In the genomic region with DNA sequence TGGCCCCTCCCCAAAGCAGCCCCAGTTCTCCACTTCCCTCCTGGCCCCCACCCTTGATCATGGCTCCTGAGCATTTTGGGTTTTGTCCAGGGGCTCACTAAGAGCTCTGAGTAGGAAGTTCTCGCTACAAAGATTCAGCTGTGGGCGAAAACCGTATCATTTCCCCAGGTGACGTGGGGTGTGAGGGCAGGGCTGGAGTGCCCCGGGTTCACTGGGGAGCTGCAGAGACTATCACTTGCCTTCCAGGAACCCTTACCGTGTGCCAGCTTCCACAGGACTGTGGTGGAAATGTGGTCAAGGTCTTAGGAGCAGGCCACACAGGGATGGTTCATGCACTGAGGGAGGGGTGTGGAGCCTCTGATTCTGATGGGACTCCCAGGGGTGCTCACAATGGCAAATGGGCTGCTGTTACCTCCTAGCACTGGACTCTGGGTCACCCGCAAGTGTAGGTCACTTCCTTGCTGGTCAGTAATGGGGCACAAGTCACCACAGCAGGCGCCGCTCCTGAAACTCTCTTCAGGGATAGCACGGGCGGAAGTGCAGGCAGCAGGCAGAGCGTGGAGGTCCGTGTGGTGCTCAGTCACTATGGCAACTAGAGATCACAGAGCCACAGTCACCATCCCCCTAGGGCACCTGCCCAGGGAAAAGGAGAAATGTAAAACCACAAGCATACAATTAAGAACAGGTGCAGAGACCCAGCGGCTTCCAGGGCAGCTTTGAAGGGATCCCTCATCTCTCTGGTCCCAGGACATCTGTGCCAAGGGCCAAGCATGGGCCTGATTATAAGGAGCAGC, we compare ENCODE assay signal across 8 cellular contexts. TPM values are rescaled to one million over a fixed set of nuclear protein-coding genes. Genes with fewer than 3 reads are reported as not detected.
A peak's percentile ranks its signal among the peaks of the same experiment; 100 is the strongest.
DNase-seq lines count a peak whose midpoint lies in the region; ATAC-seq and TF ChIP-seq lines count a peak whose summit lies in the region.

No MANE protein-coding gene starts in this region.

- no peaks in the 10 kb centered on the region for H3K27me3 ChIP-seq in testis
- H3K27me3 ChIP-seq in tibial nerve: no peaks in the 10 kb centered on the region

- no peak for TF ChIP-seq EP300 in tibial nerve (IDR thresholded peaks at IDR 0.05)

- DNase-seq in activated CD8-positive, alpha-beta memory T cell treated with anti-CD3 and anti-CD28 coated beads, Interleukin-2, amount 50 U/mL, for 1 hour (ENCODE audit: extremely low read depth): peak; percentile 30
- no peak for DNase-seq in activated CD8-positive, alpha-beta memory T cell treated with anti-CD3 and anti-CD28 coated beads, Interleukin-2, amount 50 U/mL, for 4 hours
- peak; percentile 97 for DNase-seq in NCI-H748 (lab: John Stamatoyannopoulos, UW; ENCODE audit: unreplicated experiment)
- DNase-seq in effector CD8-positive, alpha-beta T cell (lab: John Stamatoyannopoulos, UW): peak; percentile 26
- no peak for DNase-seq in testis
- no peak for DNase-seq in tibial nerve (ENCODE audit: low spot score in 2 of 2)

- ATAC-seq in HG03135 (IDR thresholded peaks at IDR 0.05; ENCODE audit: unreplicated experiment) (peak; percentile 53), HG02970 (IDR thresholded peaks at IDR 0.05; ENCODE audit: low FRiP score, unreplicated experiment) (no peak)

- WGBS in testis, 2 donors: 79 to 96% methylated on average over 6 to 14 of the region's 14 CpGs
- WGBS in tibial nerve, 2 donors: 57 to 64% methylated on average over 13 of the region's 14 CpGs

- H3K36me3 ChIP-seq in testis (ENCODE audit: low read depth, missing control alignments): no peaks in the 10 kb centered on the region
- H3K36me3 ChIP-seq in tibial nerve: no peaks in the 10 kb centered on the region

- no peak for TF ChIP-seq POLR2A in testis (IDR thresholded peaks at IDR 0.05)
- TF ChIP-seq POLR2A in tibial nerve (IDR thresholded peaks at IDR 0.05): no peak

- H3K27ac ChIP-seq in testis (no peak overlapping the region), tibial nerve (no peak overlapping the region)

- H3K4me1 ChIP-seq in testis (no peaks in the 10 kb centered on the region), tibial nerve (peaks cover 0 to 10% (median 0%) of the 10 kb centered on the region in 4 donors)

- no peaks in the 10 kb centered on the region for H3K9me3 ChIP-seq in testis
- no peaks in the 10 kb centered on the region for H3K9me3 ChIP-seq in tibial nerve

- no peak overlapping the region for H3K4me3 ChIP-seq in testis
- H3K4me3 ChIP-seq in tibial nerve: no peak overlapping the region

- TF ChIP-seq CTCF in testis (IDR thresholded peaks at IDR 0.05) (no peak), tibial nerve (IDR thresholded peaks at IDR 0.05) (no peak)

- intact Hi-C loops in testis (cut with DNase I; ENCODE audit: low total_unique reads): no loop called here

RNA-seq across cellular contexts. Expression of a gene that starts 35.4 kb away (rescaled TPM):
- total RNA-seq in testis (10 to 100 TPM; 10.4 to 20.8 TPM), tibial nerve (1 to 10 TPM in 1 of 4 donors, under 1 TPM in 1, not detected in 2; 0.21 to 1.7 TPM)
- 59.6 TPM for polyA plus RNA-seq in testis (ENCODE audit: insufficient read depth, low read depth, low replicate concordance)

RNA-seq across cellular contexts. Expression of a gene that starts 53.1 kb away (rescaled TPM):
- total RNA-seq in testis (10 to 100 TPM; 22.6 to 24.3 TPM), tibial nerve (1 to 10 TPM; 4.4 to 6.7 (median 5.0) TPM)
- 48.3 TPM for polyA plus RNA-seq in testis (ENCODE audit: insufficient read depth, low read depth, low replicate concordance)

RNA-seq across cellular contexts. Expression of a gene that starts 56.9 kb away (rescaled TPM):
- total RNA-seq in testis: 1 to 10 TPM in 1 of 2 donors, under 1 TPM in 1; 0.39 to 1.4 TPM
- polyA plus RNA-seq in testis (ENCODE audit: insufficient read depth, low read depth, low replicate concordance): 0.40 TPM
- total RNA-seq in tibial nerve: 1 to 10 TPM in 1 of 4 donors, under 1 TPM in 2, not detected in 1; 0.59 to 5.9 (median 0.90) TPM

Comparison
In these comparisons a context has a peak if more than half of its experiments do, and no peak if none do; other contexts are left out.
1. DNase-seq: peak in activated CD8-positive, alpha-beta memory T cell treated with anti-CD3 and anti-CD28 coated beads, Interleukin-2, amount 50 U/mL, for 1 hour (single experiment), NCI-H748 (single experiment) and effector CD8-positive, alpha-beta T cell (single experiment); none in activated CD8-positive, alpha-beta memory T cell treated with anti-CD3 and anti-CD28 coated beads, Interleukin-2, amount 50 U/mL, for 4 hours (single experiment), testis (single experiment) and tibial nerve (0 of 2).
2. RNA of a gene that starts 35.4 kb away (total RNA-seq): 10.4 to 20.8 TPM in testis; 0.21 to 1.7 TPM in tibial nerve; every median in the first group is over 4 times any median in the second.